In genomic region chr11:72072348-72072747, GRCh38 we compare ENCODE assay signal across 10 cellular contexts. TPM values are rescaled to one million over a fixed set of nuclear protein-coding genes. Genes with fewer than 3 reads are reported as not detected.
A peak's percentile ranks its signal among the peaks of the same experiment; 100 is the strongest.
DNase-seq lines count a peak whose midpoint lies in the region; ATAC-seq, FAIRE-seq and TF ChIP-seq lines count a peak whose summit lies in the region.
"Had no signal": no experiment of that assay in that cellular context is flagged by ENCODE, and none has a peak within 500 bp of the region (broad histone marks: within the 10 kb centered on the region; RNA-seq: fewer than 3 reads in every experiment).

No MANE protein-coding gene starts in this region.

- H3K27me3 Mint-ChIP-seq in activated T-helper 2 cell treated with anti-CD3 and anti-CD28 coated beads, Interferon-gamma antibody, Interleukin-2, Interleukin-4, amounts not matched to agents 10 μg/mL and 5 μg/mL and 100 μg/mL, durations not matched to agents 14 hours and 24 hours and 36 hours (ENCODE audit: low read depth), result no peaks in the 10 kb centered on the region
- H3K27me3 Mint-ChIP-seq: stimulated activated naive B cell treated with anti-CD40 and anti-IgM and Interleukin-4, amounts not matched to agents 10 μg/mL and 1 μg/mL and 100 μg/mL, for 72 hours had no signal

- WGBS in pancreas, 2 donors, result 84 to 86% methylated on average over 3 of the region's 3 CpGs

- H3K27ac Mint-ChIP-seq in activated T-helper 2 cell treated with anti-CD3 and anti-CD28 coated beads, Interferon-gamma antibody, Interleukin-2, Interleukin-4, amounts not matched to agents 10 μg/mL and 5 μg/mL and 100 μg/mL, durations not matched to agents 14 hours and 24 hours and 36 hours, result peak overlapping the region; percentile 73
- H3K27ac Mint-ChIP-seq: stimulated activated naive B cell treated with anti-CD40 and anti-IgM and Interleukin-4, amounts not matched to agents 10 μg/mL and 1 μg/mL and 100 μg/mL, for 72 hours had no signal

- TF ChIP-seq POLR2A in uterus (IDR thresholded peaks at IDR 0.05) (no peak), GM12891 (IDR thresholded peaks at IDR 0.05; ENCODE audit: low read depth, low read length) (no peak)

- TF ChIP-seq CTCF in cardiac muscle cell (IDR thresholded peaks at IDR 0.05; ENCODE audit: low read depth, low read length) (no peak), kidney epithelial cell (IDR thresholded peaks at IDR 0.05; ENCODE audit: insufficient read depth, low read length, poor library complexity, severe bottlenecking) (no peak), uterus (IDR thresholded peaks at IDR 0.05) (no peak), pancreas (IDR thresholded peaks at IDR 0.05) (no peak)

- H3K36me3 ChIP-seq in cardiac muscle cell (no peaks in the 10 kb centered on the region), kidney epithelial cell (ENCODE audit: control insufficient read depth, insufficient read depth, low read length) (peaks cover 1% of the 10 kb centered on the region), uterus (no peaks in the 10 kb centered on the region), pancreas (peaks cover 0 to 6% (median 0%) of the 10 kb centered on the region in 3 donors)

- H3K9me3 ChIP-seq in cardiac muscle cell (ENCODE audit: low read depth) (no peaks in the 10 kb centered on the region), uterus (no peaks in the 10 kb centered on the region), pancreas (no peaks in the 10 kb centered on the region)

- DNase-seq in cardiac muscle cell (ENCODE audit: low read depth in 1 of 2, low spot score in 1 of 2) (peak in 1 of 2 donors; percentile 78), Right ventricle myocardium inferior (ENCODE audit: missing footprints) (no peak), kidney epithelial cell (ENCODE audit: low read depth) (peak; percentile 42), uterus (no peak), NCI-H748 (lab: John Stamatoyannopoulos, UW; ENCODE audit: unreplicated experiment) (no peak), GM12891 (ENCODE audit: insufficient read length, low spot score) (no peak), pancreas (no peak)
- no peak for DNase-seq in activated T-helper 2 cell treated with anti-CD3 and anti-CD28 coated beads, Interferon-gamma antibody, Interleukin-2, Interleukin-4, amounts not matched to agents 10 μg/mL and 5 μg/mL and 100 μg/mL, durations not matched to agents 14 hours and 24 hours and 36 hours (ENCODE audit: low spot score)
- DNase-seq: stimulated activated naive B cell treated with anti-CD40 and anti-IgM and Interleukin-4, amounts not matched to agents 10 μg/mL and 1 μg/mL and 100 μg/mL, for 72 hours had no signal

- ATAC-seq in Right ventricle myocardium inferior (no peak), pancreas (no peak)

- H3K4me1 ChIP-seq in cardiac muscle cell (ENCODE audit: low read depth) (peaks cover 23% of the 10 kb centered on the region), uterus (peaks cover 0 to 15% of the 10 kb centered on the region in 2 donors), pancreas (peaks cover 3 to 19% (median 4%) of the 10 kb centered on the region in 3 donors)

- H3K4me3 Mint-ChIP-seq in activated T-helper 2 cell treated with anti-CD3 and anti-CD28 coated beads, Interferon-gamma antibody, Interleukin-2, Interleukin-4, amounts not matched to agents 10 μg/mL and 5 μg/mL and 100 μg/mL, durations not matched to agents 14 hours and 24 hours and 36 hours (ENCODE audit: low read depth), result no peak overlapping the region
- H3K4me3 Mint-ChIP-seq: stimulated activated naive B cell treated with anti-CD40 and anti-IgM and Interleukin-4, amounts not matched to agents 10 μg/mL and 1 μg/mL and 100 μg/mL, for 72 hours had no signal

- intact Hi-C loops in Right ventricle myocardium inferior (cut with DNase I), result no loop called here
- intact Hi-C loops in activated T-helper 2 cell treated with anti-CD3 and anti-CD28 coated beads, Interferon-gamma antibody, Interleukin-2, Interleukin-4, amounts not matched to agents 10 μg/mL and 5 μg/mL and 100 μg/mL, durations not matched to agents 14 hours and 24 hours and 36 hours (cut with micrococcal nuclease), result no loop called here
- intact Hi-C loops in uterus (cut with DNase I; ENCODE audit: low total_unique reads), result no loop called here
- intact Hi-C loops in pancreas (cut with DNase I), result no loop called here

- FAIRE-seq in GM12891 (lab: Jason Lieb, UNC), result no peak
- FAIRE-seq in pancreas (lab: Jason Lieb, UNC), result no peak
- FAIRE-seq: G401.6 had no signal

- H3K27me3 ChIP-seq in cardiac muscle cell, result no peaks in the 10 kb centered on the region
- H3K27me3 ChIP-seq in kidney epithelial cell (ENCODE audit: control insufficient read depth, insufficient read depth, low read length), result no peaks in the 10 kb centered on the region
- no peaks in the 10 kb centered on the region for H3K27me3 ChIP-seq in uterus
- H3K27me3 ChIP-seq in pancreas, result no peaks in the 10 kb centered on the region

- H3K4me3 ChIP-seq in cardiac muscle cell (no peak overlapping the region), kidney epithelial cell (ENCODE audit: low read depth, low read length) (no peak overlapping the region), uterus (no peak overlapping the region), pancreas (no peak overlapping the region)

- no peaks in the 10 kb centered on the region for H3K9me3 Mint-ChIP-seq in activated T-helper 2 cell treated with anti-CD3 and anti-CD28 coated beads, Interferon-gamma antibody, Interleukin-2, Interleukin-4, amounts not matched to agents 10 μg/mL and 5 μg/mL and 100 μg/mL, durations not matched to agents 14 hours and 24 hours and 36 hours
- H3K9me3 Mint-ChIP-seq: stimulated activated naive B cell treated with anti-CD40 and anti-IgM and Interleukin-4, amounts not matched to agents 10 μg/mL and 1 μg/mL and 100 μg/mL, for 72 hours had no signal

- peaks cover 46% of the 10 kb centered on the region for H3K36me3 Mint-ChIP-seq in activated T-helper 2 cell treated with anti-CD3 and anti-CD28 coated beads, Interferon-gamma antibody, Interleukin-2, Interleukin-4, amounts not matched to agents 10 μg/mL and 5 μg/mL and 100 μg/mL, durations not matched to agents 14 hours and 24 hours and 36 hours (ENCODE audit: low read depth)

- peak overlapping the region; percentile 55 for H3K27ac ChIP-seq in cardiac muscle cell
- H3K27ac ChIP-seq in uterus, result peak overlapping the region; percentile 25 to 82
- no peak overlapping the region for H3K27ac ChIP-seq in pancreas

- peaks cover 63% of the 10 kb centered on the region for H3K4me1 Mint-ChIP-seq in activated T-helper 2 cell treated with anti-CD3 and anti-CD28 coated beads, Interferon-gamma antibody, Interleukin-2, Interleukin-4, amounts not matched to agents 10 μg/mL and 5 μg/mL and 100 μg/mL, durations not matched to agents 14 hours and 24 hours and 36 hours (ENCODE audit: low read depth)

TF ChIP-seq in GM12891, 5 proteins besides CTCF, POLR2A, EP300 and RAD21 (continues in another document):
- no peak for TF ChIP-seq SPI1 (IDR thresholded peaks at IDR 0.05; ENCODE audit: low read depth, low read length)

RNA-seq across cellular contexts. Expression of gene NUMA1, which starts 8.0 kb away (rescaled TPM):
- total RNA-seq in cardiac muscle cell (189 and 417 TPM in 2 replicates), Right ventricle myocardium inferior (81.3 TPM), kidney epithelial cell (144 and 157 TPM in 2 replicates), uterus (100 to 1,000 TPM; 159 to 365 (median 303) TPM), pancreas (100 to 1,000 TPM in 1 of 6 donors, 10 to 100 TPM in 5; 68.8 to 138 (median 96.9) TPM)
- polyA plus RNA-seq in cardiac muscle cell (119 and 161 TPM in 2 replicates), pancreas (100 to 1,000 TPM; 185 to 216 TPM)
- total RNA-seq in activated T-helper 2 cell treated with anti-CD3 and anti-CD28 coated beads, Interferon-gamma antibody, Interleukin-2, Interleukin-4, amounts not matched to agents 10 μg/mL and 5 μg/mL and 100 μg/mL, durations not matched to agents 14 hours and 24 hours and 36 hours, result 162 and 174 TPM in 2 replicates
- 80.9 TPM for polyA plus RNA-seq in GM12891 (2012; ENCODE audit: low read depth, missing spikeins)

RNA-seq across cellular contexts. Expression of gene LRRC51, which starts 8.3 kb away (rescaled TPM):
- total RNA-seq in cardiac muscle cell, result 4.3 and 5.4 TPM in 2 replicates
- polyA plus RNA-seq in cardiac muscle cell, result 5.6 and 7.3 TPM in 2 replicates
- total RNA-seq in Right ventricle myocardium inferior, result 3.7 TPM
- total RNA-seq in activated T-helper 2 cell treated with anti-CD3 and anti-CD28 coated beads, Interferon-gamma antibody, Interleukin-2, Interleukin-4, amounts not matched to agents 10 μg/mL and 5 μg/mL and 100 μg/mL, durations not matched to agents 14 hours and 24 hours and 36 hours, result 7.9 and 9.2 TPM in 2 replicates
- 5.7 and 7.3 TPM in 2 replicates for total RNA-seq in kidney epithelial cell
- 10 to 100 TPM in 1 of 4 donors, 1 to 10 TPM in 2, not detected in 1; 3.8 to 10.2 (median 9.6) TPM for total RNA-seq in uterus
- polyA plus RNA-seq in GM12891 (2012; ENCODE audit: low read depth, missing spikeins), result 4.9 TPM
- 1 to 10 TPM; 3.2 to 8.3 (median 4.9) TPM for total RNA-seq in pancreas
- 1 to 10 TPM; 2.9 to 9.4 TPM for polyA plus RNA-seq in pancreas

RNA-seq across cellular contexts. Expression of gene LAMTOR1, which starts 30.7 kb away (rescaled TPM):
- total RNA-seq in cardiac muscle cell (100 and 147 TPM in 2 replicates), Right ventricle myocardium inferior (80.3 TPM), kidney epithelial cell (201 and 207 TPM in 2 replicates), uterus (100 to 1,000 TPM in 1 of 4 donors, 10 to 100 TPM in 3; 46.0 to 115 (median 91.5) TPM), pancreas (10 to 100 TPM; 24.9 to 42.5 (median 34.7) TPM)
- polyA plus RNA-seq in cardiac muscle cell (137 and 180 TPM in 2 replicates), pancreas (10 to 100 TPM; 34.8 to 71.8 TPM)
- 95.1 and 100 TPM in 2 replicates for total RNA-seq in activated T-helper 2 cell treated with anti-CD3 and anti-CD28 coated beads, Interferon-gamma antibody, Interleukin-2, Interleukin-4, amounts not matched to agents 10 μg/mL and 5 μg/mL and 100 μg/mL, durations not matched to agents 14 hours and 24 hours and 36 hours
- 82.0 TPM for polyA plus RNA-seq in GM12891 (2012; ENCODE audit: low read depth, missing spikeins)

RNA-seq across cellular contexts. Expression of gene TOMT, which starts 33.4 kb away (rescaled TPM):
- total RNA-seq in cardiac muscle cell (not detected in 2 replicates), Right ventricle myocardium inferior (not detected), kidney epithelial cell (not detected in 2 replicates), uterus (not detected), pancreas (not detected)
- polyA plus RNA-seq in cardiac muscle cell (not detected in 2 replicates), pancreas (not detected)
- total RNA-seq in activated T-helper 2 cell treated with anti-CD3 and anti-CD28 coated beads, Interferon-gamma antibody, Interleukin-2, Interleukin-4, amounts not matched to agents 10 μg/mL and 5 μg/mL and 100 μg/mL, durations not matched to agents 14 hours and 24 hours and 36 hours, result 0.18 TPM in 1 of 2 replicates, not detected in the other
- polyA plus RNA-seq in GM12891 (2012; ENCODE audit: low read depth, missing spikeins), result not detected

RNA-seq across cellular contexts. Expression of gene ANAPC15, which starts 40.1 kb away (rescaled TPM):
- 49.9 and 54.2 TPM in 2 replicates for total RNA-seq in cardiac muscle cell
- polyA plus RNA-seq in cardiac muscle cell, result 59.7 and 101 TPM in 2 replicates
- total RNA-seq in Right ventricle myocardium inferior, result 46.1 TPM
- total RNA-seq in activated T-helper 2 cell treated with anti-CD3 and anti-CD28 coated beads, Interferon-gamma antibody, Interleukin-2, Interleukin-4, amounts not matched to agents 10 μg/mL and 5 μg/mL and 100 μg/mL, durations not matched to agents 14 hours and 24 hours and 36 hours, result 61.6 and 67.9 TPM in 2 replicates
- total RNA-seq in kidney epithelial cell, result 31.7 and 31.8 TPM in 2 replicates
- total RNA-seq in uterus, result 10 to 100 TPM in 2 of 4 donors, 1 to 10 TPM in 2; 6.5 to 56.9 (median 20.7) TPM
- 80.1 TPM for polyA plus RNA-seq in GM12891 (2012; ENCODE audit: low read depth, missing spikeins)
- total RNA-seq in pancreas, result 10 to 100 TPM in 5 of 6 donors, 1 to 10 TPM in 1; 6.7 to 19.8 (median 13.5) TPM
- 10 to 100 TPM; 32.7 to 35.0 TPM for polyA plus RNA-seq in pancreas

Comparison
In these comparisons a context has a peak if more than half of its experiments do, and no peak if none do; other contexts are left out.
1. H3K27ac ChIP-seq: peak in cardiac muscle cell (single experiment) and uterus (2 of 2); none in pancreas (0 of 4).